Comparison of ENCODE assay signal across 26 cellular contexts in genomic region chrX:55030490-55031285, GRCh38. TPM values are rescaled to one million over a fixed set of nuclear protein-coding genes. Genes with fewer than 3 reads are reported as not detected.
"Had no signal": no experiment of that assay in that cellular context is flagged by ENCODE, and none has a peak within 500 bp of the region (broad histone marks: within the 10 kb centered on the region; RNA-seq: fewer than 3 reads in every experiment).

TSS of gene ALAS2 (minus strand) at chrX:55030977. CDS start at chrX:55026000, 4,977 bp downstream.

- H3K27me3 ChIP-seq: adrenal gland had no signal

- H3K27ac ChIP-seq: adrenal gland, VCaP had no signal

- H3K27me3 Mint-ChIP-seq: activated CD4-positive, alpha-beta memory T cell treated with anti-CD3 and anti-CD28 coated beads for 36 hours; activated CD4-positive, alpha-beta T cell treated with anti-CD3 and anti-CD28 coated beads, Interleukin-2, amount 10 ng/mL, durations not matched to agents 7 days and 5 days; activated naive CD8-positive, alpha-beta T cell treated with anti-CD3 and anti-CD28 coated beads, Interleukin-2, amount 10 ng/mL, durations not matched to agents 7 days and 5 days; activated T-helper 17 cell treated with anti-CD3 and anti-CD28 coated beads, Interleukin-2, amount 50 U/mL, for 72 hours; T-helper 17 cell had no signal

- H3K4me3 Mint-ChIP-seq: activated CD4-positive, alpha-beta memory T cell treated with anti-CD3 and anti-CD28 coated beads for 36 hours; activated CD4-positive, alpha-beta T cell treated with anti-CD3 and anti-CD28 coated beads, Interleukin-2, amount 10 ng/mL, durations not matched to agents 7 days and 5 days; activated naive CD4-positive, alpha-beta T cell treated with anti-CD3 and anti-CD28 coated beads for 36 hours; activated naive CD8-positive, alpha-beta T cell treated with anti-CD3 and anti-CD28 coated beads, Interleukin-2, amount 10 ng/mL, durations not matched to agents 7 days and 5 days; activated T-helper 17 cell treated with anti-CD3 and anti-CD28 coated beads, Interleukin-2, amount 50 U/mL, for 72 hours; T-helper 17 cell had no signal

- H3K4me1 Mint-ChIP-seq: activated CD4-positive, alpha-beta T cell treated with anti-CD3 and anti-CD28 coated beads, Interleukin-2, amount 10 ng/mL, durations not matched to agents 7 days and 5 days; activated T-helper 17 cell treated with anti-CD3 and anti-CD28 coated beads, Interleukin-2, amount 50 U/mL, for 72 hours had no signal

- H3K36me3 Mint-ChIP-seq: activated CD4-positive, alpha-beta memory T cell treated with anti-CD3 and anti-CD28 coated beads for 36 hours; activated naive CD8-positive, alpha-beta T cell treated with anti-CD3 and anti-CD28 coated beads, Interleukin-2, amount 10 ng/mL, durations not matched to agents 7 days and 5 days had no signal

- H3K9me3 Mint-ChIP-seq: activated CD4-positive, alpha-beta memory T cell treated with anti-CD3 and anti-CD28 coated beads for 36 hours; activated naive CD4-positive, alpha-beta T cell treated with anti-CD3 and anti-CD28 coated beads for 36 hours; activated naive CD8-positive, alpha-beta T cell treated with anti-CD3 and anti-CD28 coated beads, Interleukin-2, amount 10 ng/mL, durations not matched to agents 7 days and 5 days; activated T-helper 17 cell treated with anti-CD3 and anti-CD28 coated beads, Interleukin-2, amount 50 U/mL, for 72 hours had no signal

- ATAC-seq: activated T-helper 17 cell treated with anti-CD3 and anti-CD28 coated beads, Interleukin-2, amount 50 U/mL, for 72 hours; PC-3; T-helper 17 cell had no signal

- H3K4me1 ChIP-seq: adrenal gland had no signal

- H3K9me3 ChIP-seq: adrenal gland had no signal

- H3K4me3 ChIP-seq: adrenal gland had no signal

- H3K27ac Mint-ChIP-seq: activated CD4-positive, alpha-beta memory T cell treated with anti-CD3 and anti-CD28 coated beads for 36 hours; activated CD4-positive, alpha-beta T cell treated with anti-CD3 and anti-CD28 coated beads, Interleukin-2, amount 10 ng/mL, durations not matched to agents 7 days and 5 days; activated naive CD4-positive, alpha-beta T cell treated with anti-CD3 and anti-CD28 coated beads for 36 hours; activated naive CD8-positive, alpha-beta T cell treated with anti-CD3 and anti-CD28 coated beads, Interleukin-2, amount 10 ng/mL, durations not matched to agents 7 days and 5 days; activated T-helper 17 cell treated with anti-CD3 and anti-CD28 coated beads, Interleukin-2, amount 50 U/mL, for 72 hours; T-helper 17 cell had no signal

- H3K36me3 ChIP-seq: adrenal gland had no signal

- DNase-seq: activated CD4-positive, alpha-beta memory T cell treated with anti-CD3 and anti-CD28 coated beads for 36 hours; activated CD4-positive, alpha-beta T cell treated with anti-CD3 and anti-CD28 coated beads, Interleukin-2, amount 10 ng/mL, durations not matched to agents 7 days and 5 days; activated CD4-positive, CD25-positive, alpha-beta regulatory T cell; activated gamma-delta T cell; activated naive CD4-positive, alpha-beta T cell treated with anti-CD3 and anti-CD28 coated beads for 36 hours; activated naive CD8-positive, alpha-beta T cell treated with anti-CD3 and anti-CD28 coated beads, Interleukin-2, amount 10 ng/mL, durations not matched to agents 7 days and 5 days; activated T-cell treated with anti-CD3 and anti-CD28 coated beads for 4 hours; activated T-cell treated with anti-CD3 and anti-CD28 coated beads, Interleukin-2, amount 50 U/mL, for 48 hours; adrenal gland; anterior cingulate cortex; caudate nucleus; KG1; NCI-H1048; NCI-H1930; NCI-H2107; NCI-H2171 treated with DMSO at 0.1 percent for 48 hours; NCI-H524; PC-3; SIG-M5; T-helper 17 cell; T-helper 9 cell had no signal

RNA-seq across cellular contexts. Expression of gene ALAS2, which starts in this region (rescaled TPM):
- total RNA-seq: activated CD4-positive, alpha-beta memory T cell treated with anti-CD3 and anti-CD28 coated beads for 36 hours; activated CD4-positive, alpha-beta T cell treated with anti-CD3 and anti-CD28 coated beads, Interleukin-2, amount 10 ng/mL, durations not matched to agents 7 days and 5 days; activated CD8-positive, alpha-beta memory T cell treated with anti-CD3 and anti-CD28 coated beads for 36 hours; activated naive CD4-positive, alpha-beta T cell treated with anti-CD3 and anti-CD28 coated beads for 36 hours; activated naive CD8-positive, alpha-beta T cell treated with anti-CD3 and anti-CD28 coated beads, Interleukin-2, amount 10 ng/mL, durations not matched to agents 7 days and 5 days; activated T-helper 17 cell treated with anti-CD3 and anti-CD28 coated beads, Interleukin-2, amount 50 U/mL, for 72 hours; LHCN-M2; M059J; PC-3; T-helper 17 cell had no signal
